Comparison of ENCODE assay signal across 8 cellular contexts in genomic region chr1:183180213-183180612, GRCh38.
DNase-seq lines count a peak whose midpoint lies in the region; TF ChIP-seq lines count a peak whose summit lies in the region.

No MANE protein-coding gene starts in this region.

- H3K27me3 Mint-ChIP-seq in nephron (ENCODE audit: low read depth): peaks cover 13% of the 10 kb centered on the region

- peak overlapping the region; percentile 64 to 76 for H3K27ac ChIP-seq in coronary artery

- peak overlapping the region in 1 of 3 experiments; percentile 7 for H3K4me3 Mint-ChIP-seq in nephron

- intact Hi-C loops in head of caudate nucleus (cut with DNase I): no loop called here

- TF ChIP-seq CTCF in coronary artery (IDR thresholded peaks at IDR 0.05) (no peak), nephron (IDR thresholded peaks at IDR 0.05; ENCODE audit: unreplicated experiment in 3 of 3) (no peak)

- H3K27ac Mint-ChIP-seq in nephron: peak overlapping the region; percentile 74 to 94 (median 91)

- CTCF ChIA-PET in HEK293T (lab: Yijun Ruan, JAX): no interaction called here

- peaks cover 30% of the 10 kb centered on the region for H3K4me1 Mint-ChIP-seq in nephron

- H3K4me3 ChIP-seq in coronary artery: no peak overlapping the region

- DNase-seq in DMS53 (lab: John Stamatoyannopoulos, UW): peak; percentile 40
- peak; percentile 54 for DNase-seq in NCI-H1105 treated with DMSO at 0.1 percent for 48 hours (lab: John Stamatoyannopoulos, UW)
- peak; percentile 79 for DNase-seq in coronary artery (ENCODE audit: low spot score)
- no peak for DNase-seq in activated CD8-positive, alpha-beta memory T cell treated with anti-CD3 and anti-CD28 coated beads for 24 hours
- DNase-seq in middle frontal gyrus (ENCODE audit: extremely low spot score, low spot score): no peak
- DNase-seq in HEK293T (ENCODE audit: extremely low spot score): no peak
- no peak for DNase-seq in head of caudate nucleus

- no peaks in the 10 kb centered on the region for H3K36me3 Mint-ChIP-seq in nephron (ENCODE audit: low read depth)

- POLR2A ChIA-PET in HEK293T (lab: Yijun Ruan, JAX): no interaction called here

- H3K9me3 Mint-ChIP-seq in nephron: no peaks in the 10 kb centered on the region

TF ChIP-seq in HEK293T, 16 proteins besides CTCF, POLR2A, EP300 and RAD21:
- TF ChIP-seq NFRKB (IDR thresholded peaks at IDR 0.05): no peak
- TF ChIP-seq L3MBTL2 (conservative IDR thresholded peaks at IDR 0.05): no peak
- TF ChIP-seq ELF4 (IDR thresholded peaks at IDR 0.05): no peak
- TF ChIP-seq FOXA1 (IDR thresholded peaks at IDR 0.05): no peak
- no peak for TF ChIP-seq BHLHE40 (IDR thresholded peaks at IDR 0.05; ENCODE audit: borderline replicate concordance)
- TF ChIP-seq TARDBP (IDR thresholded peaks at IDR 0.05): no peak
- TF ChIP-seq ARNT (IDR thresholded peaks at IDR 0.05): no peak
- TF ChIP-seq PKNOX1 (IDR thresholded peaks at IDR 0.05): no peak
- TF ChIP-seq CTBP1 (IDR thresholded peaks at IDR 0.05; ENCODE audit: borderline replicate concordance): no peak
- TF ChIP-seq FOXK2 (IDR thresholded peaks at IDR 0.05): no peak
- TF ChIP-seq ZNF384 (IDR thresholded peaks at IDR 0.05): no peak
- TF ChIP-seq HDGF (IDR thresholded peaks at IDR 0.05; ENCODE audit: borderline replicate concordance): no peak
- TF ChIP-seq SUZ12 (IDR thresholded peaks at IDR 0.05): no peak
- no peak for TF ChIP-seq FOXM1 (IDR thresholded peaks at IDR 0.05; ENCODE audit: borderline replicate concordance)
- no peak for TF ChIP-seq SP1 (IDR thresholded peaks at IDR 0.05)
- no peak for TF ChIP-seq LEF1 (IDR thresholded peaks at IDR 0.05; ENCODE audit: borderline replicate concordance)

Comparison
In these comparisons a context has a peak if more than half of its experiments do, and no peak if none do; other contexts are left out.
1. DNase-seq: peak in DMS53 (single experiment), NCI-H1105 treated with DMSO at 0.1 percent for 48 hours (single experiment) and coronary artery (single experiment); none in activated CD8-positive, alpha-beta memory T cell treated with anti-CD3 and anti-CD28 coated beads for 24 hours (single experiment), middle frontal gyrus (single experiment), HEK293T (single experiment) and head of caudate nucleus (0 of 42).